Comparison of ENCODE assay signal across 17 cellular contexts in genomic region chr4:153023692-153024394, GRCh38.
DNase-seq lines count a peak whose midpoint lies in the region; ATAC-seq, FAIRE-seq and TF ChIP-seq lines count a peak whose summit lies in the region.
"Had no signal": no experiment of that assay in that cellular context is flagged by ENCODE, and none has a peak within 500 bp of the region (broad histone marks: within the 10 kb centered on the region; RNA-seq: fewer than 3 reads in every experiment).

No MANE protein-coding gene starts in this region.

- H4K20me1 ChIP-seq in neural progenitor cell (ENCODE audit: low read depth), result no peaks in the 10 kb centered on the region

- H3K79me2 ChIP-seq in neural progenitor cell (ENCODE audit: low read depth), result no peaks in the 10 kb centered on the region

- H2AFZ ChIP-seq in neural progenitor cell (replicated peaks), result no peak overlapping the region

- H3K4me3 ChIP-seq in epithelial cell of esophagus (ENCODE audit: low read length) (no peak overlapping the region), transverse colon (no peak overlapping the region), neural progenitor cell (no peak overlapping the region)
- H3K4me3 ChIP-seq: A549, sigmoid colon had no signal

- WGBS in transverse colon (ENCODE audit: low coverage in 1 of 2), 2 donors, result 68 to 78% methylated on average over 11 to 17 of the region's 17 CpGs

- H3K27me3 Mint-ChIP-seq in neural progenitor cell (ENCODE audit: insufficient read depth, low read depth), result peaks cover 8% of the 10 kb centered on the region

- H3K9me3 Mint-ChIP-seq in neural progenitor cell, result peaks cover 4% of the 10 kb centered on the region

- H3K9me3 ChIP-seq in transverse colon, result peaks cover 0 to 5% of the 10 kb centered on the region in 2 donors
- H3K9me3 ChIP-seq in neural progenitor cell (ENCODE audit: low read depth), result no peaks in the 10 kb centered on the region
- H3K9me3 ChIP-seq: A549 had no signal

- intact Hi-C loops in transverse colon (cut with DNase I; ENCODE audit: low total_unique reads), result no loop called here

- no peak overlapping the region for H3K9ac ChIP-seq in neural progenitor cell

- no peak overlapping the region for H3K4me2 ChIP-seq in neural progenitor cell
- H3K4me2 ChIP-seq: A549 had no signal

- no peak for TF ChIP-seq POLR2A in transverse colon (IDR thresholded peaks at IDR 0.05)
- TF ChIP-seq POLR2A in GM12891 (IDR thresholded peaks at IDR 0.05; ENCODE audit: low read depth, low read length), result no peak

- DNase-seq in NCI-H2227 (lab: John Stamatoyannopoulos, UW; ENCODE audit: unreplicated experiment) (peak; percentile 4), NCI-H2227 treated with DMSO at 0.1 percent for 48 hours (lab: John Stamatoyannopoulos, UW) (no peak), NOMO-1 treated with DMSO at 0.1 percent for 48 hours (lab: John Stamatoyannopoulos, UW; ENCODE audit: unreplicated experiment) (peak; percentile 91), epithelial cell of esophagus (ENCODE audit: low read depth) (peak; percentile 96), transverse colon (peak; percentile 14), neural progenitor cell (ENCODE audit: low spot score) (no peak), GM12891 (ENCODE audit: insufficient read length, low spot score) (no peak)
- DNase-seq: activated gamma-delta T cell; CD4-positive, CD25-positive, alpha-beta regulatory T cell; NCI-H1105 treated with DMSO at 0.1 percent for 48 hours; NK-92 treated with Interleukin-12 subunit alpha and Interleukin-12 subunit beta, amount 100 ng/mL, for 24 hours; sigmoid colon; WERI-Rb-1 had no signal

- in situ Hi-C loops in transverse colon (cut with MboI; ENCODE audit: low pct_ligation_motif_present in 1 of 4, low pct_unique_long_range_greater_than_20kb in 1 of 4, low sequenced_read_pairs in 3 of 4), result no loop called here

- TF ChIP-seq CTCF in epithelial cell of esophagus (IDR thresholded peaks at IDR 0.05; ENCODE audit: insufficient read depth, low read depth, low read length, missing control alignments) (no peak), transverse colon (IDR thresholded peaks at IDR 0.05) (no peak), neural progenitor cell (IDR thresholded peaks at IDR 0.05) (no peak)

- H3K27me3 ChIP-seq in transverse colon (no peaks in the 10 kb centered on the region), neural progenitor cell (no peaks in the 10 kb centered on the region)
- H3K27me3 ChIP-seq: sigmoid colon had no signal

- no peak overlapping the region for H3K27ac Mint-ChIP-seq in neural progenitor cell
- H3K27ac Mint-ChIP-seq: stimulated activated effector memory CD8-positive, alpha-beta T cell treated with anti-CD3 and anti-CD28 coated beads, Interleukin-12 subunit alpha, Interleukin-12 subunit beta, amount 100 ng/mL, for 72 hours had no signal

- H3K4me1 Mint-ChIP-seq in neural progenitor cell, result peaks cover 12% of the 10 kb centered on the region
- H3K4me1 Mint-ChIP-seq: CD4-positive, CD25-positive, alpha-beta regulatory T cell; stimulated activated effector memory CD8-positive, alpha-beta T cell treated with anti-CD3 and anti-CD28 coated beads, Interleukin-12 subunit alpha, Interleukin-12 subunit beta, amount 100 ng/mL, for 72 hours had no signal

- H3K4me3 Mint-ChIP-seq in neural progenitor cell, result no peak overlapping the region
- H3K4me3 Mint-ChIP-seq: CD4-positive, CD25-positive, alpha-beta regulatory T cell; stimulated activated effector memory CD8-positive, alpha-beta T cell treated with anti-CD3 and anti-CD28 coated beads, Interleukin-12 subunit alpha, Interleukin-12 subunit beta, amount 100 ng/mL, for 72 hours had no signal

- no peak for ATAC-seq in GM18873 (IDR thresholded peaks at IDR 0.05; ENCODE audit: low FRiP score, unreplicated experiment)
- ATAC-seq: A549; SK-N-SH treated with all-trans-retinoic acid at 6 μM for 48 hours; stimulated activated effector memory CD8-positive, alpha-beta T cell treated with anti-CD3 and anti-CD28 coated beads, Interleukin-12 subunit alpha, Interleukin-12 subunit beta, amount 100 ng/mL, for 72 hours had no signal

- no peak for FAIRE-seq in GM12891 (lab: Jason Lieb, UNC)
- FAIRE-seq: A549 had no signal

- peaks cover 1% of the 10 kb centered on the region for H3K36me3 Mint-ChIP-seq in neural progenitor cell
- H3K36me3 Mint-ChIP-seq: stimulated activated effector memory CD8-positive, alpha-beta T cell treated with anti-CD3 and anti-CD28 coated beads, Interleukin-12 subunit alpha, Interleukin-12 subunit beta, amount 100 ng/mL, for 72 hours had no signal

- H3K27ac ChIP-seq in transverse colon (no peak overlapping the region), neural progenitor cell (no peak overlapping the region)
- H3K27ac ChIP-seq: A549, sigmoid colon, WERI-Rb-1 had no signal

- TF ChIP-seq EP300 in transverse colon (IDR thresholded peaks at IDR 0.05; ENCODE audit: low read depth), result no peak

- H3F3A ChIP-seq in neural progenitor cell (ENCODE audit: low read depth), result peaks cover 4% of the 10 kb centered on the region

- peaks cover 0 to 13% (median 3%) of the 10 kb centered on the region in 4 donors for H3K4me1 ChIP-seq in transverse colon
- peaks cover 20% of the 10 kb centered on the region for H3K4me1 ChIP-seq in neural progenitor cell
- H3K4me1 ChIP-seq: A549, sigmoid colon had no signal

- H3K36me3 ChIP-seq in transverse colon, result no peaks in the 10 kb centered on the region
- no peaks in the 10 kb centered on the region for H3K36me3 ChIP-seq in neural progenitor cell
- H3K36me3 ChIP-seq: sigmoid colon, WERI-Rb-1 had no signal

TF ChIP-seq in GM12891, 5 proteins besides CTCF, POLR2A, EP300 and RAD21:
- TF ChIP-seq TAF1 (IDR thresholded peaks at IDR 0.05; ENCODE audit: low read depth, low read length), result no peak
- TF ChIP-seq POLR2AphosphoS5 (IDR thresholded peaks at IDR 0.05; ENCODE audit: low read depth, low read length), result no peak
- no peak for TF ChIP-seq SPI1 (IDR thresholded peaks at IDR 0.05; ENCODE audit: low read depth, low read length)
- no peak for TF ChIP-seq PAX5 (IDR thresholded peaks at IDR 0.05; ENCODE audit: insufficient read depth, low read length, severe bottlenecking)
- no peak for TF ChIP-seq POU2F2 (IDR thresholded peaks at IDR 0.05; ENCODE audit: low read depth, low read length)

Comparison
In these comparisons a context has a peak if more than half of its experiments do, and no peak if none do; other contexts are left out.
1. DNase-seq: peak in NCI-H2227 (single experiment), NOMO-1 treated with DMSO at 0.1 percent for 48 hours (single experiment), epithelial cell of esophagus (single experiment) and transverse colon (single experiment); none in NCI-H2227 treated with DMSO at 0.1 percent for 48 hours (single experiment), neural progenitor cell (single experiment) and GM12891 (single experiment).